Comparison of ENCODE assay signal across 27 cellular contexts in the genomic region with DNA sequence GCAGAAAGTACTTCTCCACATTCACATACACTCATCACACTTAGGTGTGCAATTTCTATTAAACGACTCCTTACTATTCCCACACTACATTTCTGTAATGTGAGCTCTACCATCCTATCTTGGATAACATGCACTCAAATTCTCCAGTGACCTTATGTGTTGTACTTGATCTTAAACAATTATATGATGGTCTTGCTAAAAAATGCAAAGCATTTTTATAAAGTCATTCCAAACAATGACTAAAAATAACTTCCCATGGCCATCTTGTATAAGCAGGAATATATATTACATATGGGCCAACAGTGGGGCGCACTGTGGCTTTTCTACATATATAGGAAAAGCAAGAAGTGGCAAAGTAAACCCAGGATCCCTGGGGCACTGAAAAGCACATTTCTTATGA.
DNase-seq lines count a peak whose midpoint lies in the region; ATAC-seq and TF ChIP-seq lines count a peak whose summit lies in the region.
"Had no signal": no experiment of that assay in that cellular context is flagged by ENCODE, and none has a peak within 500 bp of the region (broad histone marks: within the 10 kb centered on the region; RNA-seq: fewer than 3 reads in every experiment).

No MANE protein-coding gene starts in this region.

- no peaks in the 10 kb centered on the region for H3K9me3 ChIP-seq in BE2C
- H3K9me3 ChIP-seq: esophagus squamous epithelium, ovary had no signal

- H3K4me3 ChIP-seq in fibroblast of pulmonary artery (replicated peaks; ENCODE audit: low read depth, low read length), result no peak overlapping the region
- H3K4me3 ChIP-seq in skeletal muscle cell (ENCODE audit: low read depth, low read length), result no peak overlapping the region
- H3K4me3 ChIP-seq in BE2C (ENCODE audit: low read depth, low read length), result no peak overlapping the region
- H3K4me3 ChIP-seq: esophagus squamous epithelium, K562, ovary had no signal

- peak; percentile 52 for ATAC-seq in SK-N-SH treated with all-trans-retinoic acid at 6 μM for 48 hours
- ATAC-seq in GM18867 (IDR thresholded peaks at IDR 0.05; ENCODE audit: unreplicated experiment), result no peak
- ATAC-seq: K562, natural killer cell, T-helper 17 cell had no signal

- no peaks in the 10 kb centered on the region for H3K27me3 ChIP-seq in BE2C
- H3K27me3 ChIP-seq: ovary had no signal

- DNase-seq in ELR (ENCODE audit: low read depth) (peak; percentile 76), fibroblast of pulmonary artery (ENCODE audit: low read depth) (peak; percentile 42), skeletal muscle cell (ENCODE audit: low read depth) (peak; percentile 41), pons (ENCODE audit: low spot score) (no peak), BE2C (no peak)
- no peak for DNase-seq in activated T-cell treated with anti-CD3 and anti-CD28 coated beads, Interleukin-2, amount 50 U/mL, for 48 hours
- DNase-seq: activated CD4-positive, alpha-beta memory T cell treated with anti-CD3 and anti-CD28 coated beads for 36 hours; activated CD4-positive, CD25-positive, alpha-beta regulatory T cell treated with anti-CD3 and anti-CD28 coated beads, Interleukin-2, amount 50 U/mL, for 72 hours; activated CD8-positive, alpha-beta memory T cell treated with anti-CD3 and anti-CD28 coated beads, Interleukin-2, amount 50 U/mL, for 4 hours; anterior cingulate cortex; DND-41; endodermal cell; esophagus squamous epithelium; H7; head of caudate nucleus; kidney; natural killer cell; NCI-H1417 treated with DMSO at 0.1 percent for 48 hours; NCI-H2081 treated with DMSO at 0.1 percent for 48 hours; NCI-H446; NCI-H82; ovary; stimulated activated CD4-positive, alpha-beta T cell treated with anti-CD3 and anti-CD28 coated beads, Interleukin-2, amount 100 ng/mL, for 48 hours; T-helper 17 cell had no signal

- H3K36me3 ChIP-seq in BE2C, result no peaks in the 10 kb centered on the region
- H3K36me3 ChIP-seq: esophagus squamous epithelium, ovary had no signal

- TF ChIP-seq CTCF in fibroblast of pulmonary artery (IDR thresholded peaks at IDR 0.05; ENCODE audit: low read length, missing control alignments), result no peak
- no peak for TF ChIP-seq CTCF in BE2C (IDR thresholded peaks at IDR 0.05; ENCODE audit: low read depth, low read length)

- peaks cover 19% of the 10 kb centered on the region for H3K4me1 ChIP-seq in BE2C

TF ChIP-seq in SK-N-SH treated with all-trans-retinoic acid at 6 μM for 48 hours, 23 proteins besides CTCF, POLR2A, EP300 and RAD21:
- TF ChIP-seq, protein P1, sequence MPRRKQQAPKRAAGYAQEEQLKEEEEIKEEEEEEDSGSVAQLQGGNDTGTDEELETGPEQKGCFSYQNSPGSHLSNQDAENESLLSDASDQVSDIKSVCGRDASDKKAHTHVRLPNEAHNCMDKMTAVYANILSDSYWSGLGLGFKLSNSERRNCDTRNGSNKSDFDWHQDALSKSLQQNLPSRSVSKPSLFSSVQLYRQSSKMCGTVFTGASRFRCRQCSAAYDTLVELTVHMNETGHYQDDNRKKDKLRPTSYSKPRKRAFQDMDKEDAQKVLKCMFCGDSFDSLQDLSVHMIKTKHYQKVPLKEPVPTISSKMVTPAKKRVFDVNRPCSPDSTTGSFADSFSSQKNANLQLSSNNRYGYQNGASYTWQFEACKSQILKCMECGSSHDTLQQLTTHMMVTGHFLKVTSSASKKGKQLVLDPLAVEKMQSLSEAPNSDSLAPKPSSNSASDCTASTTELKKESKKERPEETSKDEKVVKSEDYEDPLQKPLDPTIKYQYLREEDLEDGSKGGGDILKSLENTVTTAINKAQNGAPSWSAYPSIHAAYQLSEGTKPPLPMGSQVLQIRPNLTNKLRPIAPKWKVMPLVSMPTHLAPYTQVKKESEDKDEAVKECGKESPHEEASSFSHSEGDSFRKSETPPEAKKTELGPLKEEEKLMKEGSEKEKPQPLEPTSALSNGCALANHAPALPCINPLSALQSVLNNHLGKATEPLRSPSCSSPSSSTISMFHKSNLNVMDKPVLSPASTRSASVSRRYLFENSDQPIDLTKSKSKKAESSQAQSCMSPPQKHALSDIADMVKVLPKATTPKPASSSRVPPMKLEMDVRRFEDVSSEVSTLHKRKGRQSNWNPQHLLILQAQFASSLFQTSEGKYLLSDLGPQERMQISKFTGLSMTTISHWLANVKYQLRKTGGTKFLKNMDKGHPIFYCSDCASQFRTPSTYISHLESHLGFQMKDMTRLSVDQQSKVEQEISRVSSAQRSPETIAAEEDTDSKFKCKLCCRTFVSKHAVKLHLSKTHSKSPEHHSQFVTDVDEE (CRISPR knock-in tag; IDR thresholded peaks at IDR 0.05), result no peak
- TF ChIP-seq BACH2 (CRISPR knock-in tag; IDR thresholded peaks at IDR 0.05; ENCODE audit: borderline replicate concordance) (no peak), ARNTL (CRISPR knock-in tag; IDR thresholded peaks at IDR 0.05; ENCODE audit: borderline replicate concordance, low read depth) (no peak), ZC3H10 (CRISPR knock-in tag; IDR thresholded peaks at IDR 0.05) (no peak), ZFP30 (CRISPR knock-in tag; IDR thresholded peaks at IDR 0.05) (no peak)
- TF ChIP-seq, protein P2, sequence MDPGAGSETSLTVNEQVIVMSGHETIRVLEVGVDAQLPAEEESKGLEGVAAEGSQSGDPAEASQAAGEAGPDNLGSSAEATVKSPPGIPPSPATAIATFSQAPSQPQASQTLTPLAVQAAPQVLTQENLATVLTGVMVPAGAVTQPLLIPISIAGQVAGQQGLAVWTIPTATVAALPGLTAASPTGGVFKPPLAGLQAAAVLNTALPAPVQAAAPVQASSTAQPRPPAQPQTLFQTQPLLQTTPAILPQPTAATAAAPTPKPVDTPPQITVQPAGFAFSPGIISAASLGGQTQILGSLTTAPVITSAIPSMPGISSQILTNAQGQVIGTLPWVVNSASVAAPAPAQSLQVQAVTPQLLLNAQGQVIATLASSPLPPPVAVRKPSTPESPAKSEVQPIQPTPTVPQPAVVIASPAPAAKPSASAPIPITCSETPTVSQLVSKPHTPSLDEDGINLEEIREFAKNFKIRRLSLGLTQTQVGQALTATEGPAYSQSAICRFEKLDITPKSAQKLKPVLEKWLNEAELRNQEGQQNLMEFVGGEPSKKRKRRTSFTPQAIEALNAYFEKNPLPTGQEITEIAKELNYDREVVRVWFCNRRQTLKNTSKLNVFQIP (CRISPR knock-in tag; IDR thresholded peaks at IDR 0.05; ENCODE audit: borderline replicate concordance, low read depth), result no peak

Comparison
In these comparisons a context has a peak if more than half of its experiments do, and no peak if none do; other contexts are left out.
1. DNase-seq: peak in ELR (single experiment), fibroblast of pulmonary artery (single experiment) and skeletal muscle cell (single experiment); none in pons (single experiment), BE2C (single experiment) and activated T-cell treated with anti-CD3 and anti-CD28 coated beads, Interleukin-2, amount 50 U/mL, for 48 hours (0 of 2).